ENCODE assay signal across 12 cellular contexts in the genomic region with DNA sequence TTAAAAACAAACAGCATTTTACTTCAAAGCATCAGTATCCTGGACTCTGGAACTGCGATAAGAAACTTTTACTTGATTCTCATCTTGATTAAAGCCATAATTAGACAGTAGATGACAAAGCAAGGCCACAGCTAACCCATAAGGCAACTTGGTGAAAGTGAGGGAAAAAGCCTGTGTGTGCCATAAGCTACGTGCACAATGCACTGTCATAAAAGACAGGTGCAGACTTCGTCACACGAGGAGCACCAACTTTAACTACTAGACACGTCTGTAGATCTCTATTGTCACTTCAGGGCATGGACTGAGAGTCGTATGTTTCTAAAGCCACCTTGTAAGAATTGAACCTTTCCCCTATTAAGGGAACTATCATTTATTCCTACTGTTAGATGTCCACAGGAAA. TPM values are rescaled to one million over a fixed set of nuclear protein-coding genes. Genes with fewer than 3 reads are reported as not detected.
"Had no signal": no experiment of that assay in that cellular context is flagged by ENCODE, and none has a peak within 500 bp of the region (broad histone marks: within the 10 kb centered on the region; RNA-seq: fewer than 3 reads in every experiment).

No MANE protein-coding gene starts in this region.

- H3K4me3 ChIP-seq: GM23248, HAP-1, K562 had no signal

- FAIRE-seq: HTR-8/SVneo, K562 had no signal

- H3K27ac Mint-ChIP-seq: HFFc6 had no signal

- DNase-seq: GM23248, GOT3, H7, HFFc6, IMR-90, KG1 had no signal

- ATAC-seq: HCT116, K562 had no signal

- H3K9me3 ChIP-seq: HAP-1 had no signal

- H3K4me3 Mint-ChIP-seq: HFFc6 had no signal

- H3K9me3 Mint-ChIP-seq: HFFc6 had no signal

- H3K4me1 ChIP-seq: HAP-1 had no signal

RNA-seq across cellular contexts. Expression of a gene that starts 49.4 kb away (rescaled TPM):
- total RNA-seq: GM23248, H4, H7, HFFc6, HT-29, IMR-90, K562 had no signal
- polyA plus RNA-seq: GM23248, IMR-90, K562 had no signal
